In the genomic region with DNA sequence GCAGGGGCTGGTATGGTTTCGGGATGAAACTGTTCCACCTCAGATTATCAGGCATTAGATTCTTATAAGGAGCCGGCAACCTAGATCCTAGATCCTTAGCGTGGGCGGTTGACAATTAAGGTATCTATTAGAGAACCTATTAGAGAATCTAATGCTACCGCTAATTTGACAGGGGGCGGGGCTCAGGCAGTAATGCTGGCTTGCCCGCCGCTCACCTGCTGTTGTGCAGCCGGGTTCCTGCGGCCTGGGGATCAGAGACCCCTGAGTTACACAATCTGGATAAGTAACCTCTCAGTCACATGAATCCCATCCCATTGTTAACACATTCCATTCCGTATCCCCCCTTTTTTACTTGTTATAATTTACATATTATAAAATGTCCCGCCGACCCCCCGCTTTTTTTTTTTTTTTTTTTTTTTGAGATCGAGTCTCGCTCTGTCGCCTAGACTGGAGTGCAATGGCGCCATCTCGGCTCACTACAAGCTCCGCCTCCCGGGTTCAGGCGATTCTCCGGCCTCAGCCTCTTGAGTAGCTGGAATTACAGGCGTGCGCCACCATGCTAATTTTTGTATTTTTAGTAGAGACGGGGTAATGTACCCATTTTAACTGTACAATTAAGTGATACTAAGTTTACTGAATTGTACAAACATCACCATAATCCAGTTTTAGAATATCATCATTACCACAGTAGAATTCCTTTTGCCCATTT, we compare ENCODE assay signal across 27 cellular contexts. TPM values are rescaled to one million over a fixed set of nuclear protein-coding genes. Genes with fewer than 3 reads are reported as not detected.
A peak's percentile ranks its signal among the peaks of the same experiment; 100 is the strongest.
DNase-seq lines count a peak whose midpoint lies in the region; ATAC-seq and TF ChIP-seq lines count a peak whose summit lies in the region.
"Had no signal": no experiment of that assay in that cellular context is flagged by ENCODE, and none has a peak within 500 bp of the region (broad histone marks: within the 10 kb centered on the region; RNA-seq: fewer than 3 reads in every experiment).

No MANE protein-coding gene starts in this region.

- DNase-seq in ELF-1 (ENCODE audit: low read depth, low spot score) (peak; percentile 50), H7 (peak; percentile 8), testis (peak; percentile 43), DMS 273 (lab: John Stamatoyannopoulos, UW; ENCODE audit: unreplicated experiment) (no peak)
- DNase-seq: AML-193; C1 segment of cervical spinal cord; CD4-positive, alpha-beta memory T cell; COR-L47; DMS 273 treated with DMSO at 0.1 percent for 48 hours; DMS79; EL; KG1; MG63; NCI-H1105 treated with DMSO at 0.1 percent for 48 hours; NCI-H146; NCI-H1930; NCI-H2107; NCI-H446; NCI-H526; NCI-H82; NK-92 treated with Interleukin-12 subunit alpha and Interleukin-12 subunit beta, amount 100 ng/mL, for 24 hours; SHP77 treated with DMSO at 0.1 percent for 48 hours had no signal

- TF ChIP-seq CTCF in testis (IDR thresholded peaks at IDR 0.05) = no peak

- TF ChIP-seq POLR2A in testis (IDR thresholded peaks at IDR 0.05) = no peak

- H3K4me3 ChIP-seq in H7 (ENCODE audit: insufficient read depth, low read depth, low read length) = no peak overlapping the region; the same call in 1 of the 2 replicates
- H3K4me3 ChIP-seq in testis = peak overlapping the region; percentile 9 to 21
- H3K4me3 ChIP-seq: A549, MG63 had no signal

- ATAC-seq in SK-N-SH treated with all-trans-retinoic acid at 6 μM for 48 hours (peak; percentile 53; the same call in 2 of the 3 replicates), HG02588 (IDR thresholded peaks at IDR 0.05; ENCODE audit: unreplicated experiment) (no peak), HG03196 (IDR thresholded peaks at IDR 0.05; ENCODE audit: unreplicated experiment) (no peak)
- ATAC-seq: A549, Panc1 had no signal

- intact Hi-C loops in testis (cut with DNase I; ENCODE audit: low total_unique reads) = no loop called here

- H3K27me3 ChIP-seq in H7 (ENCODE audit: control insufficient read depth, insufficient read depth, low read length) (0 out of 2 replicates have a peak, but pooled peaks cover 2% of the 10 kb centered on the region), testis (no peaks in the 10 kb centered on the region)
- H3K27me3 ChIP-seq: MG63 had no signal

- H3K4me1 ChIP-seq in testis = no peaks in the 10 kb centered on the region

- no peaks in the 10 kb centered on the region for H3K36me3 ChIP-seq in H7 (replicated peaks; ENCODE audit: control insufficient read depth, insufficient read depth, low read length)
- H3K36me3 ChIP-seq in testis (ENCODE audit: low read depth, missing control alignments) = no peaks in the 10 kb centered on the region
- H3K36me3 ChIP-seq: MG63 had no signal

- H3K9me3 ChIP-seq in testis = no peaks in the 10 kb centered on the region
- H3K9me3 ChIP-seq: A549, MG63 had no signal

- 62 to 72% methylated on average over 24 to 26 of the region's 26 CpGs for WGBS in testis, 2 donors

- H3K27ac ChIP-seq in testis = no peak overlapping the region
- H3K27ac ChIP-seq: A549 had no signal

TF ChIP-seq in SK-N-SH treated with all-trans-retinoic acid at 6 μM for 48 hours, 23 proteins besides CTCF, POLR2A, EP300 and RAD21 (continues in another document):
- TF ChIP-seq ARNTL (CRISPR knock-in tag; IDR thresholded peaks at IDR 0.05; ENCODE audit: borderline replicate concordance, low read depth) = no peak
- no peak for TF ChIP-seq PATZ1 (CRISPR knock-in tag; IDR thresholded peaks at IDR 0.05; ENCODE audit: borderline replicate concordance)
- no peak for TF ChIP-seq ZNF70 (CRISPR knock-in tag; IDR thresholded peaks at IDR 0.05)
- TF ChIP-seq GLIS3 (CRISPR knock-in tag; IDR thresholded peaks at IDR 0.05) = no peak
- no peak for TF ChIP-seq CREB5 (CRISPR knock-in tag; IDR thresholded peaks at IDR 0.05; ENCODE audit: low read depth)
- no peak for TF ChIP-seq RARB (CRISPR knock-in tag; IDR thresholded peaks at IDR 0.05)
- no peak for TF ChIP-seq CSDC2 (CRISPR knock-in tag; IDR thresholded peaks at IDR 0.05)
- TF ChIP-seq POU6F1 (CRISPR knock-in tag; IDR thresholded peaks at IDR 0.05; ENCODE audit: borderline replicate concordance, low read depth) = no peak
- TF ChIP-seq, protein P1, sequence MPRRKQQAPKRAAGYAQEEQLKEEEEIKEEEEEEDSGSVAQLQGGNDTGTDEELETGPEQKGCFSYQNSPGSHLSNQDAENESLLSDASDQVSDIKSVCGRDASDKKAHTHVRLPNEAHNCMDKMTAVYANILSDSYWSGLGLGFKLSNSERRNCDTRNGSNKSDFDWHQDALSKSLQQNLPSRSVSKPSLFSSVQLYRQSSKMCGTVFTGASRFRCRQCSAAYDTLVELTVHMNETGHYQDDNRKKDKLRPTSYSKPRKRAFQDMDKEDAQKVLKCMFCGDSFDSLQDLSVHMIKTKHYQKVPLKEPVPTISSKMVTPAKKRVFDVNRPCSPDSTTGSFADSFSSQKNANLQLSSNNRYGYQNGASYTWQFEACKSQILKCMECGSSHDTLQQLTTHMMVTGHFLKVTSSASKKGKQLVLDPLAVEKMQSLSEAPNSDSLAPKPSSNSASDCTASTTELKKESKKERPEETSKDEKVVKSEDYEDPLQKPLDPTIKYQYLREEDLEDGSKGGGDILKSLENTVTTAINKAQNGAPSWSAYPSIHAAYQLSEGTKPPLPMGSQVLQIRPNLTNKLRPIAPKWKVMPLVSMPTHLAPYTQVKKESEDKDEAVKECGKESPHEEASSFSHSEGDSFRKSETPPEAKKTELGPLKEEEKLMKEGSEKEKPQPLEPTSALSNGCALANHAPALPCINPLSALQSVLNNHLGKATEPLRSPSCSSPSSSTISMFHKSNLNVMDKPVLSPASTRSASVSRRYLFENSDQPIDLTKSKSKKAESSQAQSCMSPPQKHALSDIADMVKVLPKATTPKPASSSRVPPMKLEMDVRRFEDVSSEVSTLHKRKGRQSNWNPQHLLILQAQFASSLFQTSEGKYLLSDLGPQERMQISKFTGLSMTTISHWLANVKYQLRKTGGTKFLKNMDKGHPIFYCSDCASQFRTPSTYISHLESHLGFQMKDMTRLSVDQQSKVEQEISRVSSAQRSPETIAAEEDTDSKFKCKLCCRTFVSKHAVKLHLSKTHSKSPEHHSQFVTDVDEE (CRISPR knock-in tag; IDR thresholded peaks at IDR 0.05) = no peak
- TF ChIP-seq OSR1 (CRISPR knock-in tag; IDR thresholded peaks at IDR 0.05) = no peak
- TF ChIP-seq ZC3H10 (CRISPR knock-in tag; IDR thresholded peaks at IDR 0.05) = no peak
- TF ChIP-seq CSRNP3 (CRISPR knock-in tag; IDR thresholded peaks at IDR 0.05) = no peak
- TF ChIP-seq ZFP3 (CRISPR knock-in tag; IDR thresholded peaks at IDR 0.05) = no peak
- no peak for TF ChIP-seq TOX (CRISPR knock-in tag; IDR thresholded peaks at IDR 0.05; ENCODE audit: borderline replicate concordance)

RNA-seq across cellular contexts. Expression of gene GPD2, which starts 42.0 kb away (rescaled TPM):
- 49.7 and 58.1 TPM in 2 replicates for total RNA-seq in H7 (2014; rRNA removed; shearing (Covaris generic))
- total RNA-seq in testis = 10 to 100 TPM; 24.2 to 33.4 TPM
- 25.8 TPM for polyA plus RNA-seq in testis (ENCODE audit: insufficient read depth, low read depth, low replicate concordance)
